In genomic region chr2:69754633-69755032, GRCh38 we compare ENCODE assay signal across 1 cellular context.
TF ChIP-seq lines count a peak whose summit lies in the region.

No MANE protein-coding gene starts in this region.

TF ChIP-seq in IMR-90, 13 proteins besides CTCF, POLR2A, EP300 and RAD21:
- TF ChIP-seq BHLHE40 (IDR thresholded peaks at IDR 0.05; ENCODE audit: low read depth, low read length) (no peak), RCOR1 (IDR thresholded peaks at IDR 0.05; ENCODE audit: insufficient replicate concordance, low read length) (no peak), FOS (IDR thresholded peaks at IDR 0.05; ENCODE audit: low read depth, low read length) (no peak), RFX5 (IDR thresholded peaks at IDR 0.05; ENCODE audit: low read depth, low read length) (no peak), ELK1 (IDR thresholded peaks at IDR 0.05; ENCODE audit: borderline replicate concordance, low read depth, low read length) (no peak), CEBPB (IDR thresholded peaks at IDR 0.05; ENCODE audit: low read depth, low read length) (no peak), MAZ (IDR thresholded peaks at IDR 0.05; ENCODE audit: borderline replicate concordance, low read depth, low read length) (no peak), SMC3 (IDR thresholded peaks at IDR 0.05; ENCODE audit: low read depth, low read length) (no peak), CHD1 (IDR thresholded peaks at IDR 0.05; ENCODE audit: low read depth, low read length) (no peak), NFE2L2 (IDR thresholded peaks at IDR 0.05; ENCODE audit: low read depth, low read length) (no peak), MXI1 (IDR thresholded peaks at IDR 0.05; ENCODE audit: borderline replicate concordance, low read depth, low read length) (no peak), MAFK (IDR thresholded peaks at IDR 0.05; ENCODE audit: low read depth, low read length) (no peak), USF2 (IDR thresholded peaks at IDR 0.05; ENCODE audit: low read depth, low read length) (no peak)
